Comparison of ENCODE assay signal across 8 cellular contexts in genomic region chr4:41990383-41991111, GRCh38. TPM values are rescaled to one million over a fixed set of nuclear protein-coding genes. Genes with fewer than 3 reads are reported as not detected.
DNase-seq lines count a peak whose midpoint lies in the region; ATAC-seq and TF ChIP-seq lines count a peak whose summit lies in the region.

Gene SLC30A9 (plus strand): TSS chr4:41990530. CDS start chr4:41990652, 122 bp downstream.

- DNase-seq in CD14-positive monocyte (ENCODE audit: low spot score) (peak; percentile 97), NCI-H69 (lab: John Stamatoyannopoulos, UW) (peak; percentile 93), left lobe of liver (ENCODE audit: low spot score) (peak; percentile 96)
- peak; percentile 96 for DNase-seq in activated CD4-positive, alpha-beta T cell treated with anti-CD3 and anti-CD28 coated beads, Interleukin-2, amount 10 ng/mL, durations not matched to agents 7 days and 5 days
- peak; percentile 91 for DNase-seq in stimulated activated CD4-positive, alpha-beta T cell treated with anti-CD3 and anti-CD28 coated beads, Interleukin-2, amount 100 ng/mL, for 4 hours (ENCODE audit: low read depth)

- peak within 1 kb of the TSS; percentile 90 to 99 (median 94) for H3K27ac Mint-ChIP-seq in CD14-positive monocyte
- H3K27ac Mint-ChIP-seq in activated CD4-positive, alpha-beta T cell treated with anti-CD3 and anti-CD28 coated beads, Interleukin-2, amount 10 ng/mL, durations not matched to agents 7 days and 5 days, result peak within 1 kb of the TSS; percentile 90
- H3K27ac Mint-ChIP-seq in dendritic cell treated with granulocyte-macrophage colony-stimulating factor and Interleukin-4, amounts not matched to agents 40 ng/mL and 50 ng/mL, for 4 days, result peak within 1 kb of the TSS; percentile 94

- no peaks in the 10 kb centered on the region for H3K36me3 Mint-ChIP-seq in CD14-positive monocyte
- H3K36me3 Mint-ChIP-seq in activated CD4-positive, alpha-beta T cell treated with anti-CD3 and anti-CD28 coated beads, Interleukin-2, amount 10 ng/mL, durations not matched to agents 7 days and 5 days (ENCODE audit: low read depth), result peaks cover 3% of the 10 kb centered on the region
- peaks cover 14% of the 10 kb centered on the region for H3K36me3 Mint-ChIP-seq in dendritic cell treated with granulocyte-macrophage colony-stimulating factor and Interleukin-4, amounts not matched to agents 40 ng/mL and 50 ng/mL, for 4 days (ENCODE audit: low read depth)

- TF ChIP-seq CTCF in CD14-positive monocyte (IDR thresholded peaks at IDR 0.05), result peak; percentile 41

- H3K27me3 Mint-ChIP-seq in CD14-positive monocyte (ENCODE audit: low read depth in 3 of 3), result no peaks in the 10 kb centered on the region
- no peaks in the 10 kb centered on the region for H3K27me3 Mint-ChIP-seq in activated CD4-positive, alpha-beta T cell treated with anti-CD3 and anti-CD28 coated beads, Interleukin-2, amount 10 ng/mL, durations not matched to agents 7 days and 5 days
- no peaks in the 10 kb centered on the region for H3K27me3 Mint-ChIP-seq in dendritic cell treated with granulocyte-macrophage colony-stimulating factor and Interleukin-4, amounts not matched to agents 40 ng/mL and 50 ng/mL, for 4 days

- POLR2A ChIA-PET in activated CD4-positive, alpha-beta T cell treated with anti-CD3 and anti-CD28 coated beads, Interleukin-2, amount 10 ng/mL, durations not matched to agents 7 days and 5 days (lab: Charles Lee), result no interaction called here

- intact Hi-C loops in CD14-positive monocyte (cut with micrococcal nuclease), result loop anchor here (5.0 to 10.0 kb wide), 2 partner anchors 53 to 56 kb away; partner anchors contain the start of gene TMEM33 (in 2 of the 2)
- intact Hi-C loops in dendritic cell treated with granulocyte-macrophage colony-stimulating factor and Interleukin-4, amounts not matched to agents 40 ng/mL and 50 ng/mL, for 4 days (cut with micrococcal nuclease), result loop anchor here (1.0 kb wide), 1 partner anchor 55 kb away; the partner anchor contains the start of gene TMEM33

- peak; percentile 98 for ATAC-seq in GM19351 (IDR thresholded peaks at IDR 0.05; ENCODE audit: unreplicated experiment)
- peak; percentile 99 for ATAC-seq in HG03521 (IDR thresholded peaks at IDR 0.05; ENCODE audit: unreplicated experiment)
- peak; percentile 98 for ATAC-seq in left lobe of liver

- peak within 1 kb of the TSS; percentile 82 to 94 for H3K4me3 Mint-ChIP-seq in CD14-positive monocyte
- peak within 1 kb of the TSS; percentile 90 for H3K4me3 Mint-ChIP-seq in activated CD4-positive, alpha-beta T cell treated with anti-CD3 and anti-CD28 coated beads, Interleukin-2, amount 10 ng/mL, durations not matched to agents 7 days and 5 days
- H3K4me3 Mint-ChIP-seq in dendritic cell treated with granulocyte-macrophage colony-stimulating factor and Interleukin-4, amounts not matched to agents 40 ng/mL and 50 ng/mL, for 4 days, result peak within 1 kb of the TSS; percentile 92

- CTCF ChIA-PET in activated CD4-positive, alpha-beta T cell treated with anti-CD3 and anti-CD28 coated beads, Interleukin-2, amount 10 ng/mL, durations not matched to agents 7 days and 5 days (lab: Charles Lee), result interaction anchor here (1.1 to 1.4 kb wide), 2 partner anchors 8 to 11 kb away, joined by 4 read pairs; no protein-coding TSS in a partner anchor

- H3K9me3 Mint-ChIP-seq in CD14-positive monocyte, result no peaks in the 10 kb centered on the region
- no peaks in the 10 kb centered on the region for H3K9me3 Mint-ChIP-seq in activated CD4-positive, alpha-beta T cell treated with anti-CD3 and anti-CD28 coated beads, Interleukin-2, amount 10 ng/mL, durations not matched to agents 7 days and 5 days
- H3K9me3 Mint-ChIP-seq in dendritic cell treated with granulocyte-macrophage colony-stimulating factor and Interleukin-4, amounts not matched to agents 40 ng/mL and 50 ng/mL, for 4 days, result no peaks in the 10 kb centered on the region

- H3K4me1 Mint-ChIP-seq in CD14-positive monocyte, result peaks cover 22% of the 10 kb centered on the region
- H3K4me1 Mint-ChIP-seq in activated CD4-positive, alpha-beta T cell treated with anti-CD3 and anti-CD28 coated beads, Interleukin-2, amount 10 ng/mL, durations not matched to agents 7 days and 5 days, result peaks cover 28% of the 10 kb centered on the region
- H3K4me1 Mint-ChIP-seq in dendritic cell treated with granulocyte-macrophage colony-stimulating factor and Interleukin-4, amounts not matched to agents 40 ng/mL and 50 ng/mL, for 4 days (ENCODE audit: low read depth), result peaks cover 20% of the 10 kb centered on the region

RNA-seq across cellular contexts. Expression of gene SLC30A9, which starts in this region (rescaled TPM):
- 10 to 100 TPM; 41.0 to 47.2 TPM for polyA plus RNA-seq in CD14-positive monocyte
- 10 to 100 TPM; 31.3 to 34.1 TPM for total RNA-seq in activated CD4-positive, alpha-beta T cell treated with anti-CD3 and anti-CD28 coated beads, Interleukin-2, amount 10 ng/mL, durations not matched to agents 7 days and 5 days
- 22.4 TPM for total RNA-seq in left lobe of liver

Comparison
In these comparisons a context has a peak if more than half of its experiments do, and no peak if none do; other contexts are left out.
1. Peak in every context shown above with its lines: DNase-seq and ATAC-seq.